In genomic region chr2:220847587-220847986, GRCh38 we compare ENCODE assay signal across 12 cellular contexts.
DNase-seq lines count a peak whose midpoint lies in the region; TF ChIP-seq lines count a peak whose summit lies in the region.
"Had no signal": no experiment of that assay in that cellular context is flagged by ENCODE, and none has a peak within 500 bp of the region (broad histone marks: within the 10 kb centered on the region; RNA-seq: fewer than 3 reads in every experiment).

No MANE protein-coding gene starts in this region.

- H3K4me3 ChIP-seq in brain microvascular endothelial cell (ENCODE audit: low read depth, low read length) (no peak overlapping the region), mesenchymal stem cell (ENCODE audit: insufficient read depth in 1 of 2, low read depth in 1 of 2, low read length in 2 of 2) (no peak overlapping the region)
- H3K4me3 ChIP-seq: K562, upper lobe of right lung had no signal

- H3K14ac ChIP-seq in mesenchymal stem cell (ENCODE audit: low read length in 2 of 2) = no peak overlapping the region

- no peak overlapping the region for H3K4ac ChIP-seq in mesenchymal stem cell (ENCODE audit: low read depth in 1 of 2, low read length in 2 of 2)

- H3K36me3 ChIP-seq in brain microvascular endothelial cell (replicated peaks) (no peaks in the 10 kb centered on the region), mesenchymal stem cell (ENCODE audit: control insufficient read depth in 1 of 2, insufficient read depth in 2 of 2, low read depth in 1 of 2, low read length in 2 of 2) (no peaks in the 10 kb centered on the region)
- H3K36me3 ChIP-seq: upper lobe of right lung had no signal

- no peaks in the 10 kb centered on the region for H3K79me1 ChIP-seq in mesenchymal stem cell (replicated peaks; ENCODE audit: low read length, poor library complexity, severe bottlenecking)

- H2AFZ ChIP-seq in mesenchymal stem cell (ENCODE audit: low read depth, low read length) = no peak overlapping the region

- no peak overlapping the region for H2BK120ac ChIP-seq in mesenchymal stem cell (ENCODE audit: low read depth, low read length)

- in situ Hi-C loops in brain microvascular endothelial cell (cut with HindIII; ENCODE audit: low pct_ligation_motif_present, low sequenced_read_pairs) = no loop called here

- H2AK5ac ChIP-seq in mesenchymal stem cell (ENCODE audit: low read length, severe bottlenecking) = no peak overlapping the region

- H2BK12ac ChIP-seq in mesenchymal stem cell (ENCODE audit: low read length in 2 of 2) = no peak overlapping the region

- H3K27ac ChIP-seq in brain microvascular endothelial cell (peak overlapping the region; percentile 67), mesenchymal stem cell (ENCODE audit: low read length, poor library complexity, severe bottlenecking) (peak overlapping the region; percentile 65)
- H3K27ac ChIP-seq: upper lobe of right lung had no signal

- DNase-seq in COR-L47 (lab: John Stamatoyannopoulos, UW) = peak; percentile 57
- peak; percentile 95 for DNase-seq in M059J (ENCODE audit: low read depth)
- peak; percentile 96 for DNase-seq in brain microvascular endothelial cell
- peak; percentile 49 for DNase-seq in mesenchymal stem cell
- DNase-seq in NCI-H526 (lab: John Stamatoyannopoulos, UW) = no peak
- no peak for DNase-seq in stimulated activated CD4-positive, alpha-beta T cell treated with anti-CD3 and anti-CD28 coated beads, Interleukin-15, amount 100 ng/mL, for 24 hours
- no peak for DNase-seq in NK-92 (lab: John Stamatoyannopoulos, UW; ENCODE audit: unreplicated experiment)
- no peak for DNase-seq in NCI-H524 treated with DMSO at 0.1 percent for 48 hours (lab: John Stamatoyannopoulos, UW)
- DNase-seq: GF-D8; naive thymus-derived CD4-positive, alpha-beta T cell; upper lobe of right lung had no signal

- no peak overlapping the region for H4K8ac ChIP-seq in mesenchymal stem cell (ENCODE audit: low read length)

- H2BK15ac ChIP-seq in mesenchymal stem cell (ENCODE audit: low read depth, poor library complexity, severe bottlenecking) = no peak overlapping the region

- H3K4me1 ChIP-seq in mesenchymal stem cell (ENCODE audit: control insufficient read depth, insufficient read depth, low read depth, low read length) = no peaks in the 10 kb centered on the region
- H3K4me1 ChIP-seq: upper lobe of right lung had no signal

- no peak overlapping the region for H3K23ac ChIP-seq in mesenchymal stem cell (ENCODE audit: low read length in 2 of 2)

- no peak overlapping the region for H3K9ac ChIP-seq in mesenchymal stem cell (ENCODE audit: low read length)

- WGBS in mesenchymal stem cell = no CpG with 5 or more reads among the region's 4 CpGs

- no peaks in the 10 kb centered on the region for H3K9me3 ChIP-seq in mesenchymal stem cell (ENCODE audit: control insufficient read depth, low read length)
- H3K9me3 ChIP-seq: upper lobe of right lung had no signal

- no peak overlapping the region for H4K91ac ChIP-seq in mesenchymal stem cell (ENCODE audit: low read length)

- H3K18ac ChIP-seq in mesenchymal stem cell (ENCODE audit: low read depth in 1 of 2, low read length in 2 of 2) = no peak overlapping the region

- peak overlapping the region; percentile 33 for H3K4me2 ChIP-seq in mesenchymal stem cell (ENCODE audit: low read length, poor library complexity, severe bottlenecking)

- no peak for TF ChIP-seq CTCF in brain microvascular endothelial cell (IDR thresholded peaks at IDR 0.05; ENCODE audit: low read depth, low read length, missing control alignments)

- H3K27me3 ChIP-seq in brain microvascular endothelial cell (replicated peaks) (no peaks in the 10 kb centered on the region), mesenchymal stem cell (ENCODE audit: control insufficient read depth in 1 of 2, insufficient read depth in 1 of 2, low read length in 2 of 2) (no peaks in the 10 kb centered on the region)
- H3K27me3 ChIP-seq: upper lobe of right lung had no signal

- no peak overlapping the region for H2BK5ac ChIP-seq in mesenchymal stem cell (ENCODE audit: low read depth, low read length, poor library complexity, severe bottlenecking)

Comparison
In these comparisons a context has a peak if more than half of its experiments do, and no peak if none do; other contexts are left out.
1. DNase-seq: peak in COR-L47 (single experiment), M059J (single experiment), brain microvascular endothelial cell (single experiment) and mesenchymal stem cell (single experiment); none in NCI-H526 (0 of 2), stimulated activated CD4-positive, alpha-beta T cell treated with anti-CD3 and anti-CD28 coated beads, Interleukin-15, amount 100 ng/mL, for 24 hours (single experiment), NK-92 (single experiment) and NCI-H524 treated with DMSO at 0.1 percent for 48 hours (single experiment).